1 cellular context compared by ENCODE assay signal in genomic region chr21:37041706-37042271, GRCh38.
TF ChIP-seq lines count a peak whose summit lies in the region.

No MANE protein-coding gene starts in this region.

TF ChIP-seq in WTC11, 78 proteins besides CTCF, POLR2A, EP300 and RAD21 (continued from another document):
- TF ChIP-seq RELA (CRISPR knock-in tag; IDR thresholded peaks at IDR 0.05; ENCODE audit: borderline replicate concordance) = no peak
- TF ChIP-seq, protein P1, sequence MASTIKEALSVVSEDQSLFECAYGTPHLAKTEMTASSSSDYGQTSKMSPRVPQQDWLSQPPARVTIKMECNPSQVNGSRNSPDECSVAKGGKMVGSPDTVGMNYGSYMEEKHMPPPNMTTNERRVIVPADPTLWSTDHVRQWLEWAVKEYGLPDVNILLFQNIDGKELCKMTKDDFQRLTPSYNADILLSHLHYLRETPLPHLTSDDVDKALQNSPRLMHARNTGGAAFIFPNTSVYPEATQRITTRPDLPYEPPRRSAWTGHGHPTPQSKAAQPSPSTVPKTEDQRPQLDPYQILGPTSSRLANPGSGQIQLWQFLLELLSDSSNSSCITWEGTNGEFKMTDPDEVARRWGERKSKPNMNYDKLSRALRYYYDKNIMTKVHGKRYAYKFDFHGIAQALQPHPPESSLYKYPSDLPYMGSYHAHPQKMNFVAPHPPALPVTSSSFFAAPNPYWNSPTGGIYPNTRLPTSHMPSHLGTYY (CRISPR knock-in tag; IDR thresholded peaks at IDR 0.05) = no peak
- no peak for TF ChIP-seq NR3C1 (CRISPR knock-in tag; conservative IDR thresholded peaks at IDR 0.05; ENCODE audit: low read depth)
- no peak for TF ChIP-seq GABPB1 (CRISPR knock-in tag; IDR thresholded peaks at IDR 0.05)
- no peak for TF ChIP-seq ZNF396 (CRISPR knock-in tag; IDR thresholded peaks at IDR 0.05; ENCODE audit: borderline replicate concordance)
- TF ChIP-seq, protein P2, sequence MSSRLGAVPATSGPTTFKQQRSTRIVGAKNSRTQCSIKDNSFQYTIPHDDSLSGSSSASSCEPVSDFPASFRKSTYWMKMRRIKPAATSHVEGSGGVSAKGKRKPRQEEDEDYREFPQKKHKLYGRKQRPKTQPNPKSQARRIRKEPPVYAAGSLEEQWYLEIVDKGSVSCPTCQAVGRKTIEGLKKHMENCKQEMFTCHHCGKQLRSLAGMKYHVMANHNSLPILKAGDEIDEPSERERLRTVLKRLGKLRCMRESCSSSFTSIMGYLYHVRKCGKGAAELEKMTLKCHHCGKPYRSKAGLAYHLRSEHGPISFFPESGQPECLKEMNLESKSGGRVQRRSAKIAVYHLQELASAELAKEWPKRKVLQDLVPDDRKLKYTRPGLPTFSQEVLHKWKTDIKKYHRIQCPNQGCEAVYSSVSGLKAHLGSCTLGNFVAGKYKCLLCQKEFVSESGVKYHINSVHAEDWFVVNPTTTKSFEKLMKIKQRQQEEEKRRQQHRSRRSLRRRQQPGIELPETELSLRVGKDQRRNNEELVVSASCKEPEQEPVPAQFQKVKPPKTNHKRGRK (CRISPR knock-in tag; IDR thresholded peaks at IDR 0.05; ENCODE audit: borderline replicate concordance) = no peak
- TF ChIP-seq ZNF138 (CRISPR knock-in tag; conservative IDR thresholded peaks at IDR 0.05) = no peak
- no peak for TF ChIP-seq ZNF671 (CRISPR knock-in tag; IDR thresholded peaks at IDR 0.05)
- no peak for TF ChIP-seq ATF2 (CRISPR knock-in tag; IDR thresholded peaks at IDR 0.05; ENCODE audit: borderline replicate concordance, low read depth)
- no peak for TF ChIP-seq SMAD4 (CRISPR knock-in tag; IDR thresholded peaks at IDR 0.05)
- TF ChIP-seq ZNF532 (CRISPR knock-in tag; IDR thresholded peaks at IDR 0.05; ENCODE audit: borderline replicate concordance) = no peak
- TF ChIP-seq NFYB (CRISPR knock-in tag; conservative IDR thresholded peaks at IDR 0.05; ENCODE audit: low read depth) = no peak
